20 cellular contexts compared by ENCODE assay signal in the genomic region with DNA sequence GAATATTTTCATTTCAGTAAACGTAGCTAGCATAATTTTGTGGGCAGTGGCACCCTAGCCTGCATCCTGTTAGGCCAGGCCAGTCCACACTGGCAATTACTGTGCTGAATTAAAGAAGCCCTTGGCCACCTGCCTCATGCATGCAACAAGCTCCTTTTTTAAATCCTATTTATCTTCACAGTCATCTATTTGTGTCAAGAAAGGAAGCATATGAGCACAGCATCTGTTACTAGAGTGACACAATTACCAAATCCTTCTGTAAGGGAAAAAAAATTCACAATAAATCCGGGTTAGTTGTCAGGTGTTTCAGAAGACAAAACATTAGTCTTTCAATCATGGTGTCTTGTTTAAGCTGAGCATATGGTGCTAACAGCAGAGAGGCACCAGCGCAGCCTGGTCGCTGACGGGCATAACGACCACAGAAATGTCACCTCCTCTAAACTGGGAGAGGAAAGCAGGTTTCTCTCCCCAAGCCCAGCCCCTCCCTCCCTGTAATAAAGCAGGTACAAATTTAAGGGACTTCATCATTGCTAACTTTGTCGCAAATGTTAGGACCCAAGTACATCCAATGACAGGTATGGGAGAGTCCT.
DNase-seq lines count a peak whose midpoint lies in the region; TF ChIP-seq lines count a peak whose summit lies in the region.
"Had no signal": no experiment of that assay in that cellular context is flagged by ENCODE, and none has a peak within 500 bp of the region (broad histone marks: within the 10 kb centered on the region; RNA-seq: fewer than 3 reads in every experiment).

No MANE protein-coding gene starts in this region.

- H3K36me3 ChIP-seq in sigmoid colon, result no peaks in the 10 kb centered on the region
- H3K36me3 ChIP-seq: BE2C, colonic mucosa, neutrophil, vagina had no signal

- H3K4me1 Mint-ChIP-seq in activated CD4-positive, alpha-beta memory T cell treated with anti-CD3 and anti-CD28 coated beads for 36 hours (ENCODE audit: low read depth), result peaks cover 11% of the 10 kb centered on the region

- H3K27me3 Mint-ChIP-seq in activated CD4-positive, alpha-beta memory T cell treated with anti-CD3 and anti-CD28 coated beads for 36 hours, result peaks cover 47% of the 10 kb centered on the region

- no peak overlapping the region for H3K4me3 Mint-ChIP-seq in activated CD4-positive, alpha-beta memory T cell treated with anti-CD3 and anti-CD28 coated beads for 36 hours
- H3K4me3 Mint-ChIP-seq: activated T-cell treated with anti-CD3 and anti-CD28 coated beads, Interleukin-2, amount 50 U/mL, for 4 hours; HFFc6 had no signal

- H3K27me3 ChIP-seq in sigmoid colon, result peaks cover 6 to 45% (median 15%) of the 10 kb centered on the region in 3 donors
- H3K27me3 ChIP-seq: vagina had no signal

- CTCF ChIA-PET in activated CD4-positive, alpha-beta memory T cell treated with anti-CD3 and anti-CD28 coated beads for 36 hours (lab: Charles Lee), result no interaction called here

- no peak overlapping the region for H3K27ac Mint-ChIP-seq in activated CD4-positive, alpha-beta memory T cell treated with anti-CD3 and anti-CD28 coated beads for 36 hours
- H3K27ac Mint-ChIP-seq: HFFc6 had no signal

- 83 to 85% methylated on average over 7 of the region's 7 CpGs for WGBS in sigmoid colon, 2 donors

- POLR2A ChIA-PET in activated CD4-positive, alpha-beta memory T cell treated with anti-CD3 and anti-CD28 coated beads for 36 hours (lab: Charles Lee), result no interaction called here

- TF ChIP-seq POLR2A in sigmoid colon (IDR thresholded peaks at IDR 0.05), result no peak

- H3K4me3 ChIP-seq in sigmoid colon, result no peak overlapping the region
- H3K4me3 ChIP-seq: colonic mucosa had no signal

- H3K9me3 ChIP-seq in sigmoid colon, result no peaks in the 10 kb centered on the region
- H3K9me3 ChIP-seq: BE2C, Caco-2, colonic mucosa, neutrophil, vagina had no signal

- H3K4me1 ChIP-seq in sigmoid colon, result peaks cover 0 to 12% (median 10%) of the 10 kb centered on the region in 4 donors
- H3K4me1 ChIP-seq: BE2C, Caco-2, colonic mucosa had no signal

- H3K27ac ChIP-seq in VCaP, result peak overlapping the region; percentile 79; the same call in 1 of the 2 replicates
- peak overlapping the region; percentile 92 for H3K27ac ChIP-seq in substantia nigra (ENCODE audit: low read depth, low read length, poor library complexity, severe bottlenecking)
- no peak overlapping the region for H3K27ac ChIP-seq in sigmoid colon
- H3K27ac ChIP-seq: colonic mucosa, neutrophil, vagina had no signal

- H3K36me3 Mint-ChIP-seq in activated CD4-positive, alpha-beta memory T cell treated with anti-CD3 and anti-CD28 coated beads for 36 hours, result no peaks in the 10 kb centered on the region

- H3K9me3 Mint-ChIP-seq in activated CD4-positive, alpha-beta memory T cell treated with anti-CD3 and anti-CD28 coated beads for 36 hours, result no peaks in the 10 kb centered on the region
- H3K9me3 Mint-ChIP-seq: activated naive CD4-positive, alpha-beta T cell treated with anti-CD3 and anti-CD28 coated beads, Interleukin-2, amount 50 U/mL, for 72 hours; activated T-cell treated with anti-CD3 and anti-CD28 coated beads, Interleukin-2, amount 50 U/mL, for 4 hours had no signal

- DNase-seq in NCI-H1417 (lab: John Stamatoyannopoulos, UW) (peak in 2 of 3 experiments; percentile 40 to 58), NCI-H1417 treated with DMSO at 0.1 percent for 48 hours (lab: John Stamatoyannopoulos, UW) (no peak), inferior parietal cortex (ENCODE audit: extremely low spot score) (peak; percentile 55), substantia nigra (lab: John Stamatoyannopoulos, UW) (peak in 4 of 49 donors; percentile 11 to 31 (median 22)), GM19238 (ENCODE audit: insufficient read length, low spot score) (no peak), sigmoid colon (no peak)
- DNase-seq in activated CD4-positive, alpha-beta memory T cell treated with anti-CD3 and anti-CD28 coated beads for 36 hours, result no peak
- DNase-seq: 8988T; activated CD4-positive, CD25-positive, alpha-beta regulatory T cell treated with anti-CD3 and anti-CD28 coated beads, Interleukin-2, amount 50 U/mL, for 72 hours; activated T-cell treated with anti-CD3 and anti-CD28 coated beads, Interleukin-2, amount 50 U/mL, for 4 hours; BE2C; Caco-2; HFFc6; NCI-H1436; T1000 had no signal

- TF ChIP-seq CTCF in VCaP (conservative IDR thresholded peaks at IDR 0.05) (no peak), sigmoid colon (IDR thresholded peaks at IDR 0.05) (no peak)

- intact Hi-C loops in activated CD4-positive, alpha-beta memory T cell treated with anti-CD3 and anti-CD28 coated beads for 36 hours (cut with micrococcal nuclease), result no loop called here
- intact Hi-C loops in sigmoid colon (cut with DNase I), result no loop called here

- TF ChIP-seq EP300 in sigmoid colon (IDR thresholded peaks at IDR 0.05), result no peak

Comparison
In these comparisons a context has a peak if more than half of its experiments do, and no peak if none do; other contexts are left out.
1. DNase-seq: peak in NCI-H1417 (2 of 3) and inferior parietal cortex (single experiment); none in NCI-H1417 treated with DMSO at 0.1 percent for 48 hours (single experiment), GM19238 (single experiment), activated CD4-positive, alpha-beta memory T cell treated with anti-CD3 and anti-CD28 coated beads for 36 hours (single experiment) and sigmoid colon (single experiment).
2. H3K27ac ChIP-seq: peak in VCaP (single experiment) and substantia nigra (single experiment); none in sigmoid colon (0 of 4).